18 cellular contexts compared by ENCODE assay signal in the genomic region with DNA sequence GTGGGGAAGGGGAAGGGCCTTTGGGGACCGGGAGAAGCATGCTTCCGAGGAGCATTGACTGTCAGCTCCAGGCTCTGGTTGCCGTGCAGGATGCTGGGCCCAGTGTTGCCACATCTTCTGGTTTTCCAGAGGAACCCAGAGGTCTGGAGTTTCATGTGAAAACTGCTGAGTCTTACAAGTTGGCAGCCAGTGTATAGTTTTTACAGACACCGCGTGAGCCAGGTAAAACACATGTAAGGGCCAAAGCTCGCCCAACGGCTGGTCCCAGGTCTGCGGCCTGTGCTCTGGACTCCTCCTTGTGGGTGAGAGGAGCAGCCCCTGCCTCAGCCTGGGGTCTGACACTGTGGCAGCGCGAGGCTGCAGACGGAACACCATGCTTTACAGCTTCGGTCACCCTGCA.
"Had no signal": no experiment of that assay in that cellular context is flagged by ENCODE, and none has a peak within 500 bp of the region (broad histone marks: within the 10 kb centered on the region; RNA-seq: fewer than 3 reads in every experiment).

No MANE protein-coding gene starts in this region.

- H3K9me3 ChIP-seq: body of pancreas, esophagus squamous epithelium, psoas muscle, SJCRH30, spleen, upper lobe of right lung had no signal

- H3K4me1 ChIP-seq: psoas muscle, SJCRH30 had no signal

- H3K27me3 Mint-ChIP-seq: activated CD4-positive, alpha-beta T cell treated with anti-CD3 and anti-CD28 coated beads, Interleukin-2, amount 10 ng/mL, durations not matched to agents 24 days and 14 days; stimulated activated memory B cell treated with anti-CD40 and anti-IgM and Interleukin-4, amounts not matched to agents 10 μg/mL and 1 μg/mL and 100 μg/mL, for 72 hours had no signal

- ATAC-seq: body of pancreas; left cardiac atrium; psoas muscle; sciatic nerve; stimulated activated memory B cell treated with anti-CD40 and anti-IgM and Interleukin-4, amounts not matched to agents 10 μg/mL and 1 μg/mL and 100 μg/mL, for 72 hours; upper lobe of right lung had no signal

- H3K27ac Mint-ChIP-seq: nephron progenitor cell; stimulated activated memory B cell treated with anti-CD40 and anti-IgM and Interleukin-4, amounts not matched to agents 10 μg/mL and 1 μg/mL and 100 μg/mL, for 72 hours had no signal

- H3K4me3 Mint-ChIP-seq: activated CD4-positive, alpha-beta T cell treated with anti-CD3 and anti-CD28 coated beads, Interleukin-2, amount 10 ng/mL, durations not matched to agents 24 days and 14 days; nephron progenitor cell; stimulated activated memory B cell treated with anti-CD40 and anti-IgM and Interleukin-4, amounts not matched to agents 10 μg/mL and 1 μg/mL and 100 μg/mL, for 72 hours had no signal

- H3K27ac ChIP-seq: body of pancreas, psoas muscle, SJCRH30, upper lobe of right lung had no signal

- H3K27me3 ChIP-seq: body of pancreas, SJCRH30, spleen, upper lobe of right lung had no signal

- DNase-seq: activated CD4-positive, alpha-beta T cell treated with anti-CD3 and anti-CD28 coated beads, Interleukin-2, amount 10 ng/mL, durations not matched to agents 24 days and 14 days; activated gamma-delta T cell; activated T-cell treated with anti-CD3 and anti-CD28 coated beads, Interleukin-2, amount 50 U/mL, for 1 hour; amniotic stem cell; body of pancreas; cerebellar nuclear complex; dermis blood vessel endothelial cell; esophagus squamous epithelium; foreskin fibroblast; left cardiac atrium; nephron progenitor cell; psoas muscle; SJCRH30; spleen; stimulated activated CD4-positive, alpha-beta T cell treated with anti-CD3 and anti-CD28 coated beads, Interleukin-1b, Interleukin-23, amount 100 ng/mL, for 48 hours; upper lobe of right lung had no signal

- H3K4me3 ChIP-seq: body of pancreas, esophagus squamous epithelium, psoas muscle, SJCRH30, spleen, upper lobe of right lung had no signal

- H3K9me3 Mint-ChIP-seq: nephron progenitor cell; stimulated activated memory B cell treated with anti-CD40 and anti-IgM and Interleukin-4, amounts not matched to agents 10 μg/mL and 1 μg/mL and 100 μg/mL, for 72 hours had no signal

- H3K36me3 ChIP-seq: SJCRH30, upper lobe of right lung had no signal
